Comparison of ENCODE assay signal across 1 cellular context in the genomic region with DNA sequence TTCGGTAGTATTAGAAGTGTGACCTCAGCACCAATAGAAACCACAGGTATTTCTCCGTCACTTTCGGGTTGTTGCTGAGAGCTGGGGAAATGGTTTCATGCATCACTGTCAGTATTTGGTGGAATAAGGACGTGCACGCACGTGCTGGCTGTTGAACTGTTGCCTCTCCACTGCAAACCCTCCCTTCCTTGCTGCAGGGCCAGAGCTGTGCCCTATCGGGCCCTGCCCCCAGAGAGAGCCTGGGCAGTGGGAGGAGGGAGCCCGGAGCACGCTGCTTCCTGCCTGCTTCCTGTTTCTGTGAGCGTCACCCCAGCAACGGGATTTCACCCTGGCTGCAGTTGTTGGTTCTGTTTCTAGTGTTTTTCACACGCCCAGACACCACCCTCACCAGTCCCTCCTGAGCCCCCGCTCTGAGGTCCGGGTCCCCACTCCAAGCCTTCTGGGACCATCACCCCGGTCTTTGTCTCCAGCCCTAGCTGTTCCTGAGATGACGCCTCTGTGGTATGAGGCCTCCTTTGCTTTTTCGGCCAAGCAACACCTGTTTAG.
TF ChIP-seq lines count a peak whose summit lies in the region.

No MANE protein-coding gene starts in this region.

TF ChIP-seq in GM12878, 131 proteins besides CTCF, POLR2A, EP300 and RAD21 (continued from another document and continues in another):
- no peak for TF ChIP-seq ZNF592 (IDR thresholded peaks at IDR 0.05)
- TF ChIP-seq ATF7 (IDR thresholded peaks at IDR 0.05; ENCODE audit: low read depth), result peak; percentile 68
- TF ChIP-seq EED (IDR thresholded peaks at IDR 0.05; ENCODE audit: low read depth), result peak; percentile 81
- TF ChIP-seq BACH1 (IDR thresholded peaks at IDR 0.05; ENCODE audit: borderline replicate concordance), result no peak; the same call in 1 of the 2 replicates
- TF ChIP-seq, protein P1, sequence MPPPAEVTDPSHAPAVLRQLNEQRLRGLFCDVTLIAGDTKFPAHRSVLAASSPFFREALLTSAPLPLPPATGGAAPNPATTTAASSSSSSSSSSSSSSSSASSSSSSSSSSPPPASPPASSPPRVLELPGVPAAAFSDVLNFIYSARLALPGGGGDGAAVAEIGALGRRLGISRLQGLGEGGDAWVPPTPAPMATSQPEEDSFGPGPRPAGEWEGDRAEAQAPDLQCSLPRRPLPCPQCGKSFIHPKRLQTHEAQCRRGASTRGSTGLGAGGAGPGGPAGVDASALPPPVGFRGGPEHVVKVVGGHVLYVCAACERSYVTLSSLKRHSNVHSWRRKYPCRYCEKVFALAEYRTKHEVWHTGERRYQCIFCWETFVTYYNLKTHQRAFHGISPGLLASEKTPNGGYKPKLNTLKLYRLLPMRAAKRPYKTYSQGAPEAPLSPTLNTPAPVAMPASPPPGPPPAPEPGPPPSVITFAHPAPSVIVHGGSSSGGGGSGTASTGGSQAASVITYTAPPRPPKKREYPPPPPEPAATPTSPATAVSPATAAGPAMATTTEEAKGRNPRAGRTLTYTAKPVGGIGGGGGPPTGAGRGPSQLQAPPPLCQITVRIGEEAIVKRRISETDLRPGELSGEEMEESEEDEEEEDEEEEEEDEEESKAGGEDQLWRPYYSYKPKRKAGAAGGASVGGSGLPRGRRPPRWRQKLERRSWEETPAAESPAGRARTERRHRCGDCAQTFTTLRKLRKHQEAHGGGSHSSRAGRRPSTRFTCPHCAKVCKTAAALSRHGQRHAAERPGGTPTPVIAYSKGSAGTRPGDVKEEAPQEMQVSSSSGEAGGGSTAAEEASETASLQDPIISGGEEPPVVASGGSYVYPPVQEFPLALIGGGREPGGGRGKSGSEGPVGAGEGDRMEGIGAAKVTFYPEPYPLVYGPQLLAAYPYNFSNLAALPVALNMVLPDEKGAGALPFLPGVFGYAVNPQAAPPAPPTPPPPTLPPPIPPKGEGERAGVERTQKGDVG (CRISPR knock-in tag; IDR thresholded peaks at IDR 0.05), result no peak
- TF ChIP-seq BMI1 (IDR thresholded peaks at IDR 0.05; ENCODE audit: borderline replicate concordance), result peak; percentile 92
- TF ChIP-seq, protein P2, sequence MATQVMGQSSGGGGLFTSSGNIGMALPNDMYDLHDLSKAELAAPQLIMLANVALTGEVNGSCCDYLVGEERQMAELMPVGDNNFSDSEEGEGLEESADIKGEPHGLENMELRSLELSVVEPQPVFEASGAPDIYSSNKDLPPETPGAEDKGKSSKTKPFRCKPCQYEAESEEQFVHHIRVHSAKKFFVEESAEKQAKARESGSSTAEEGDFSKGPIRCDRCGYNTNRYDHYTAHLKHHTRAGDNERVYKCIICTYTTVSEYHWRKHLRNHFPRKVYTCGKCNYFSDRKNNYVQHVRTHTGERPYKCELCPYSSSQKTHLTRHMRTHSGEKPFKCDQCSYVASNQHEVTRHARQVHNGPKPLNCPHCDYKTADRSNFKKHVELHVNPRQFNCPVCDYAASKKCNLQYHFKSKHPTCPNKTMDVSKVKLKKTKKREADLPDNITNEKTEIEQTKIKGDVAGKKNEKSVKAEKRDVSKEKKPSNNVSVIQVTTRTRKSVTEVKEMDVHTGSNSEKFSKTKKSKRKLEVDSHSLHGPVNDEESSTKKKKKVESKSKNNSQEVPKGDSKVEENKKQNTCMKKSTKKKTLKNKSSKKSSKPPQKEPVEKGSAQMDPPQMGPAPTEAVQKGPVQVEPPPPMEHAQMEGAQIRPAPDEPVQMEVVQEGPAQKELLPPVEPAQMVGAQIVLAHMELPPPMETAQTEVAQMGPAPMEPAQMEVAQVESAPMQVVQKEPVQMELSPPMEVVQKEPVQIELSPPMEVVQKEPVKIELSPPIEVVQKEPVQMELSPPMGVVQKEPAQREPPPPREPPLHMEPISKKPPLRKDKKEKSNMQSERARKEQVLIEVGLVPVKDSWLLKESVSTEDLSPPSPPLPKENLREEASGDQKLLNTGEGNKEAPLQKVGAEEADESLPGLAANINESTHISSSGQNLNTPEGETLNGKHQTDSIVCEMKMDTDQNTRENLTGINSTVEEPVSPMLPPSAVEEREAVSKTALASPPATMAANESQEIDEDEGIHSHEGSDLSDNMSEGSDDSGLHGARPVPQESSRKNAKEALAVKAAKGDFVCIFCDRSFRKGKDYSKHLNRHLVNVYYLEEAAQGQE (IDR thresholded peaks at IDR 0.05; ENCODE audit: low read depth, low read length), result no peak
- TF ChIP-seq, protein P3, sequence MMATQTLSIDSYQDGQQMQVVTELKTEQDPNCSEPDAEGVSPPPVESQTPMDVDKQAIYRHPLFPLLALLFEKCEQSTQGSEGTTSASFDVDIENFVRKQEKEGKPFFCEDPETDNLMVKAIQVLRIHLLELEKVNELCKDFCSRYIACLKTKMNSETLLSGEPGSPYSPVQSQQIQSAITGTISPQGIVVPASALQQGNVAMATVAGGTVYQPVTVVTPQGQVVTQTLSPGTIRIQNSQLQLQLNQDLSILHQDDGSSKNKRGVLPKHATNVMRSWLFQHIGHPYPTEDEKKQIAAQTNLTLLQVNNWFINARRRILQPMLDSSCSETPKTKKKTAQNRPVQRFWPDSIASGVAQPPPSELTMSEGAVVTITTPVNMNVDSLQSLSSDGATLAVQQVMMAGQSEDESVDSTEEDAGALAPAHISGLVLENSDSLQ (IDR thresholded peaks at IDR 0.05), result peak; percentile 81
- TF ChIP-seq BCL3 (IDR thresholded peaks at IDR 0.05; ENCODE audit: borderline replicate concordance, insufficient read depth, low read depth, low read length, poor library complexity, severe bottlenecking), result no peak
- peak; percentile 55; the same call in 1 of the 2 replicates for TF ChIP-seq MTA2 (IDR thresholded peaks at IDR 0.05; ENCODE audit: low read depth)
- TF ChIP-seq, protein P4, sequence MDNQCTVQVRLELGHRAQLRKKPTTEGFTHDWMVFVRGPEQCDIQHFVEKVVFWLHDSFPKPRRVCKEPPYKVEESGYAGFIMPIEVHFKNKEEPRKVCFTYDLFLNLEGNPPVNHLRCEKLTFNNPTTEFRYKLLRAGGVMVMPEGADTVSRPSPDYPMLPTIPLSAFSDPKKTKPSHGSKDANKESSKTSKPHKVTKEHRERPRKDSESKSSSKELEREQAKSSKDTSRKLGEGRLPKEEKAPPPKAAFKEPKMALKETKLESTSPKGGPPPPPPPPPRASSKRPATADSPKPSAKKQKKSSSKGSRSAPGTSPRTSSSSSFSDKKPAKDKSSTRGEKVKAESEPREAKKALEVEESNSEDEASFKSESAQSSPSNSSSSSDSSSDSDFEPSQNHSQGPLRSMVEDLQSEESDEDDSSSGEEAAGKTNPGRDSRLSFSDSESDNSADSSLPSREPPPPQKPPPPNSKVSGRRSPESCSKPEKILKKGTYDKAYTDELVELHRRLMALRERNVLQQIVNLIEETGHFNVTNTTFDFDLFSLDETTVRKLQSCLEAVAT (IDR thresholded peaks at IDR 0.05), result no peak
- TF ChIP-seq, protein P5, sequence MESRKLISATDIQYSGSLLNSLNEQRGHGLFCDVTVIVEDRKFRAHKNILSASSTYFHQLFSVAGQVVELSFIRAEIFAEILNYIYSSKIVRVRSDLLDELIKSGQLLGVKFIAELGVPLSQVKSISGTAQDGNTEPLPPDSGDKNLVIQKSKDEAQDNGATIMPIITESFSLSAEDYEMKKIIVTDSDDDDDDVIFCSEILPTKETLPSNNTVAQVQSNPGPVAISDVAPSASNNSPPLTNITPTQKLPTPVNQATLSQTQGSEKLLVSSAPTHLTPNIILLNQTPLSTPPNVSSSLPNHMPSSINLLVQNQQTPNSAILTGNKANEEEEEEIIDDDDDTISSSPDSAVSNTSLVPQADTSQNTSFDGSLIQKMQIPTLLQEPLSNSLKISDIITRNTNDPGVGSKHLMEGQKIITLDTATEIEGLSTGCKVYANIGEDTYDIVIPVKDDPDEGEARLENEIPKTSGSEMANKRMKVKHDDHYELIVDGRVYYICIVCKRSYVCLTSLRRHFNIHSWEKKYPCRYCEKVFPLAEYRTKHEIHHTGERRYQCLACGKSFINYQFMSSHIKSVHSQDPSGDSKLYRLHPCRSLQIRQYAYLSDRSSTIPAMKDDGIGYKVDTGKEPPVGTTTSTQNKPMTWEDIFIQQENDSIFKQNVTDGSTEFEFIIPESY (IDR thresholded peaks at IDR 0.05), result no peak
- no peak for TF ChIP-seq MEF2A (IDR thresholded peaks at IDR 0.05; ENCODE audit: insufficient read depth, low read depth, low read length)
- TF ChIP-seq, protein P6, sequence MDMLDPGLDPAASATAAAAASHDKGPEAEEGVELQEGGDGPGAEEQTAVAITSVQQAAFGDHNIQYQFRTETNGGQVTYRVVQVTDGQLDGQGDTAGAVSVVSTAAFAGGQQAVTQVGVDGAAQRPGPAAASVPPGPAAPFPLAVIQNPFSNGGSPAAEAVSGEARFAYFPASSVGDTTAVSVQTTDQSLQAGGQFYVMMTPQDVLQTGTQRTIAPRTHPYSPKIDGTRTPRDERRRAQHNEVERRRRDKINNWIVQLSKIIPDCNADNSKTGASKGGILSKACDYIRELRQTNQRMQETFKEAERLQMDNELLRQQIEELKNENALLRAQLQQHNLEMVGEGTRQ (IDR thresholded peaks at IDR 0.05; ENCODE audit: borderline replicate concordance, low read depth, low read length), result no peak; the same call in 1 of the 2 replicates
- no peak for TF ChIP-seq ZNF274 (IDR thresholded peaks at IDR 0.05; ENCODE audit: insufficient read depth, insufficient read length)
- TF ChIP-seq TCF3 (IDR thresholded peaks at IDR 0.05; ENCODE audit: borderline replicate concordance, insufficient read depth, low read depth, low read length), result peak; percentile 73; the same call in 1 of the 2 replicates
- TF ChIP-seq NFYA (IDR thresholded peaks at IDR 0.05; ENCODE audit: borderline replicate concordance, low read depth, low read length), result no peak
- TF ChIP-seq CHD2 (IDR thresholded peaks at IDR 0.05; ENCODE audit: borderline replicate concordance, low read depth, low read length), result peak; percentile 80
- TF ChIP-seq RAD51 (IDR thresholded peaks at IDR 0.05), result no peak
- no peak for TF ChIP-seq HDAC2 (IDR thresholded peaks at IDR 0.05)
- TF ChIP-seq CHD4 (IDR thresholded peaks at IDR 0.05), result no peak
- no peak for TF ChIP-seq NR2C2 (IDR thresholded peaks at IDR 0.05; ENCODE audit: borderline replicate concordance, control insufficient read depth, insufficient read length, low read depth)
- TF ChIP-seq PAX5 (IDR thresholded peaks at IDR 0.05; ENCODE audit: borderline replicate concordance, low read depth, low read length), result 0 out of 2 replicates have a peak, but pooled peaks have one; percentile 7
- no peak for TF ChIP-seq ASH2L (IDR thresholded peaks at IDR 0.05; ENCODE audit: borderline replicate concordance, low read depth)
- 0 out of 2 replicates have a peak, but pooled peaks have one; percentile 74 for TF ChIP-seq RCOR1 (conservative IDR thresholded peaks at IDR 0.05; ENCODE audit: low read depth, low read length)
- TF ChIP-seq ZNF384 (IDR thresholded peaks at IDR 0.05; ENCODE audit: borderline replicate concordance, low read depth, low read length), result no peak
- no peak for TF ChIP-seq IRF3 (IDR thresholded peaks at IDR 0.05)
- TF ChIP-seq EZH2 (IDR thresholded peaks at IDR 0.05; ENCODE audit: borderline replicate concordance, control insufficient read depth, low read depth, low read length), result no peak
- peak; percentile 87 for TF ChIP-seq DPF2 (IDR thresholded peaks at IDR 0.05)
